Comparison of ENCODE assay signal across 2 cellular contexts in the genomic region with DNA sequence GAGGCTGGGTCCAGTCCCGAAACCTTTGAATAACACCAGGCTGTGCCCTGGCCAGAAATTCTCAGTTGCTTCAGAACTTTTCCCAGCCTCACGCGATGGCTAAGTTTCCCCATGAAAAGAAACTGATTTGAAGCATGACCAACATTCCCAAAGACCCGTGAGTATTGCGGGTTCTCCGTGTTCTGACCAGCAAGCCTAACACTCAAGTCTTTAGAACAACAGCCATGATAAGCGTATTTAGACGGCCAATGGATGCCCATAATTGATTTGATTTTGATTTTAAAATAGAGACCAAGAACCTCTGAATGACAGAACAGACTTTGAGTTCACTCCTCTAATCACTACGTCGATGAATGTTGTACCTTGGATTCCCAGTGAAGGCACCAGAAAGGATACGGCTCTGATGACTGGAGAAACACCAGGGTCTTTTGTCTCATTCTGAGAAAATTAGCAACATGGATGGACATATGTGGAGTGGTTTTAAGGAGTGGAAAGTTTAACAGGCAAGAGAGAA.
TF ChIP-seq lines count a peak whose summit lies in the region.

No MANE protein-coding gene starts in this region.

TF ChIP-seq in SK-N-SH treated with all-trans-retinoic acid at 6 μM for 48 hours, 23 proteins besides CTCF, POLR2A, EP300 and RAD21 (continued from another document):
- TF ChIP-seq, protein P1, sequence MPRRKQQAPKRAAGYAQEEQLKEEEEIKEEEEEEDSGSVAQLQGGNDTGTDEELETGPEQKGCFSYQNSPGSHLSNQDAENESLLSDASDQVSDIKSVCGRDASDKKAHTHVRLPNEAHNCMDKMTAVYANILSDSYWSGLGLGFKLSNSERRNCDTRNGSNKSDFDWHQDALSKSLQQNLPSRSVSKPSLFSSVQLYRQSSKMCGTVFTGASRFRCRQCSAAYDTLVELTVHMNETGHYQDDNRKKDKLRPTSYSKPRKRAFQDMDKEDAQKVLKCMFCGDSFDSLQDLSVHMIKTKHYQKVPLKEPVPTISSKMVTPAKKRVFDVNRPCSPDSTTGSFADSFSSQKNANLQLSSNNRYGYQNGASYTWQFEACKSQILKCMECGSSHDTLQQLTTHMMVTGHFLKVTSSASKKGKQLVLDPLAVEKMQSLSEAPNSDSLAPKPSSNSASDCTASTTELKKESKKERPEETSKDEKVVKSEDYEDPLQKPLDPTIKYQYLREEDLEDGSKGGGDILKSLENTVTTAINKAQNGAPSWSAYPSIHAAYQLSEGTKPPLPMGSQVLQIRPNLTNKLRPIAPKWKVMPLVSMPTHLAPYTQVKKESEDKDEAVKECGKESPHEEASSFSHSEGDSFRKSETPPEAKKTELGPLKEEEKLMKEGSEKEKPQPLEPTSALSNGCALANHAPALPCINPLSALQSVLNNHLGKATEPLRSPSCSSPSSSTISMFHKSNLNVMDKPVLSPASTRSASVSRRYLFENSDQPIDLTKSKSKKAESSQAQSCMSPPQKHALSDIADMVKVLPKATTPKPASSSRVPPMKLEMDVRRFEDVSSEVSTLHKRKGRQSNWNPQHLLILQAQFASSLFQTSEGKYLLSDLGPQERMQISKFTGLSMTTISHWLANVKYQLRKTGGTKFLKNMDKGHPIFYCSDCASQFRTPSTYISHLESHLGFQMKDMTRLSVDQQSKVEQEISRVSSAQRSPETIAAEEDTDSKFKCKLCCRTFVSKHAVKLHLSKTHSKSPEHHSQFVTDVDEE (CRISPR knock-in tag; IDR thresholded peaks at IDR 0.05): no peak
TF ChIP-seq in SK-N-SH treated with all-trans-retinoic acid at 6 μM for 48 hours: peak in this region for 0.

TF ChIP-seq in K562, 482 proteins besides CTCF, POLR2A, EP300 and RAD21 (continued from another document):
- TF ChIP-seq, protein P2, sequence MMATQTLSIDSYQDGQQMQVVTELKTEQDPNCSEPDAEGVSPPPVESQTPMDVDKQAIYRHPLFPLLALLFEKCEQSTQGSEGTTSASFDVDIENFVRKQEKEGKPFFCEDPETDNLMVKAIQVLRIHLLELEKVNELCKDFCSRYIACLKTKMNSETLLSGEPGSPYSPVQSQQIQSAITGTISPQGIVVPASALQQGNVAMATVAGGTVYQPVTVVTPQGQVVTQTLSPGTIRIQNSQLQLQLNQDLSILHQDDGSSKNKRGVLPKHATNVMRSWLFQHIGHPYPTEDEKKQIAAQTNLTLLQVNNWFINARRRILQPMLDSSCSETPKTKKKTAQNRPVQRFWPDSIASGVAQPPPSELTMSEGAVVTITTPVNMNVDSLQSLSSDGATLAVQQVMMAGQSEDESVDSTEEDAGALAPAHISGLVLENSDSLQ (IDR thresholded peaks at IDR 0.05): no peak
- TF ChIP-seq RBM34 (IDR thresholded peaks at IDR 0.05; ENCODE audit: borderline replicate concordance, insufficient read depth, low read length): no peak
- no peak for TF ChIP-seq TOE1 (IDR thresholded peaks at IDR 0.05; ENCODE audit: borderline replicate concordance)
- no peak for TF ChIP-seq TOE1 (CRISPR knock-in tag; IDR thresholded peaks at IDR 0.05; ENCODE audit: borderline replicate concordance, low read depth)
- TF ChIP-seq ZNF175 (CRISPR knock-in tag; IDR thresholded peaks at IDR 0.05; ENCODE audit: low read depth): no peak
- peak; percentile 14; the same call in 1 of the 2 replicates for TF ChIP-seq ZNF232 (CRISPR knock-in tag; IDR thresholded peaks at IDR 0.05)
- TF ChIP-seq, protein P3, sequence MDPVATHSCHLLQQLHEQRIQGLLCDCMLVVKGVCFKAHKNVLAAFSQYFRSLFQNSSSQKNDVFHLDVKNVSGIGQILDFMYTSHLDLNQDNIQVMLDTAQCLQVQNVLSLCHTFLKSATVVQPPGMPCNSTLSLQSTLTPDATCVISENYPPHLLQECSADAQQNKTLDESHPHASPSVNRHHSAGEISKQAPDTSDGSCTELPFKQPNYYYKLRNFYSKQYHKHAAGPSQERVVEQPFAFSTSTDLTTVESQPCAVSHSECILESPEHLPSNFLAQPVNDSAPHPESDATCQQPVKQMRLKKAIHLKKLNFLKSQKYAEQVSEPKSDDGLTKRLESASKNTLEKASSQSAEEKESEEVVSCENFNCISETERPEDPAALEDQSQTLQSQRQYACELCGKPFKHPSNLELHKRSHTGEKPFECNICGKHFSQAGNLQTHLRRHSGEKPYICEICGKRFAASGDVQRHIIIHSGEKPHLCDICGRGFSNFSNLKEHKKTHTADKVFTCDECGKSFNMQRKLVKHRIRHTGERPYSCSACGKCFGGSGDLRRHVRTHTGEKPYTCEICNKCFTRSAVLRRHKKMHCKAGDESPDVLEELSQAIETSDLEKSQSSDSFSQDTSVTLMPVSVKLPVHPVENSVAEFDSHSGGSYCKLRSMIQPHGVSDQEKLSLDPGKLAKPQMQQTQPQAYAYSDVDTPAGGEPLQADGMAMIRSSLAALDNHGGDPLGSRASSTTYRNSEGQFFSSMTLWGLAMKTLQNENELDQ (CRISPR knock-in tag; IDR thresholded peaks at IDR 0.05; ENCODE audit: borderline replicate concordance): 0 out of 2 replicates have a peak, but pooled peaks have one; percentile 20
- TF ChIP-seq ZNF197 (CRISPR knock-in tag; IDR thresholded peaks at IDR 0.05; ENCODE audit: low read depth): no peak
- 0 out of 2 replicates have a peak, but pooled peaks have one; percentile 26 for TF ChIP-seq PTRF (tag; IDR thresholded peaks at IDR 0.05)
- no peak for TF ChIP-seq RBFOX2 (IDR thresholded peaks at IDR 0.05; ENCODE audit: low read depth, low read length)
- TF ChIP-seq, protein P4, sequence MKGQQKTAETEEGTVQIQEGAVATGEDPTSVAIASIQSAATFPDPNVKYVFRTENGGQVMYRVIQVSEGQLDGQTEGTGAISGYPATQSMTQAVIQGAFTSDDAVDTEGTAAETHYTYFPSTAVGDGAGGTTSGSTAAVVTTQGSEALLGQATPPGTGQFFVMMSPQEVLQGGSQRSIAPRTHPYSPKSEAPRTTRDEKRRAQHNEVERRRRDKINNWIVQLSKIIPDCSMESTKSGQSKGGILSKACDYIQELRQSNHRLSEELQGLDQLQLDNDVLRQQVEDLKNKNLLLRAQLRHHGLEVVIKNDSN (CRISPR knock-in tag; IDR thresholded peaks at IDR 0.05): 0 out of 2 replicates have a peak, but pooled peaks have one; percentile 5
